In genomic region chr13:20566424-20566916, GRCh38 we compare ENCODE assay signal across 7 cellular contexts. TPM values are rescaled to one million over a fixed set of nuclear protein-coding genes. Genes with fewer than 3 reads are reported as not detected.
DNase-seq lines count a peak whose midpoint lies in the region; ATAC-seq and TF ChIP-seq lines count a peak whose summit lies in the region.

No MANE protein-coding gene starts in this region.

- DNase-seq in EL (peak; percentile 81), SW 1271 (lab: John Stamatoyannopoulos, UW) (peak; percentile 25 to 70), epithelial cell of esophagus (ENCODE audit: low read depth) (peak; percentile 88)
- no peak for DNase-seq in naive thymus-derived CD8-positive, alpha-beta T cell
- DNase-seq in central memory CD4-positive, alpha-beta T cell = no peak

- no peak for TF ChIP-seq CTCF in KMS-11 (conservative IDR thresholded peaks at IDR 0.05; ENCODE audit: low read depth, low read length)
- TF ChIP-seq CTCF in epithelial cell of esophagus (IDR thresholded peaks at IDR 0.05; ENCODE audit: insufficient read depth, low read depth, low read length, missing control alignments) = no peak

- H3K27ac ChIP-seq in KMS-11 = peak overlapping the region; percentile 33; the same call in 1 of the 2 replicates

- H3K4me3 ChIP-seq in KMS-11 (IDR thresholded peaks at IDR 0.05; ENCODE audit: insufficient read depth, low read depth, low read length) = no peak overlapping the region
- peak overlapping the region; percentile 62 for H3K4me3 ChIP-seq in epithelial cell of esophagus (ENCODE audit: low read length)

- peak overlapping the region; percentile 56; the same call in 1 of the 2 replicates for H3K9ac ChIP-seq in KMS-11

- H3K9me3 Mint-ChIP-seq in naive thymus-derived CD8-positive, alpha-beta T cell = peaks cover 0 to 13% (median 5%) of the 10 kb centered on the region in 9 donors

- no peaks in the 10 kb centered on the region for H3K4me1 ChIP-seq in KMS-11 (ENCODE audit: low read depth, poor library complexity, severe bottlenecking)

- H3K4me1 Mint-ChIP-seq in naive thymus-derived CD8-positive, alpha-beta T cell = peaks cover 7 to 21% (median 14%) of the 10 kb centered on the region in 4 donors

- H3K4me3 Mint-ChIP-seq in naive thymus-derived CD8-positive, alpha-beta T cell = peak overlapping the region; percentile 85 to 97 (median 93)

- POLR2A ChIA-PET in naive thymus-derived CD8-positive, alpha-beta T cell (lab: Charles Lee) = interaction anchor here (0.8 to 1.7 kb wide), 4 partner anchors 40 to 337 kb away, joined by 3 to 9 read pairs (median 6); partner anchors contain the start of genes CRYL1 and EEF1AKMT1

- peak overlapping the region; percentile 84 to 96 (median 94) for H3K27ac Mint-ChIP-seq in naive thymus-derived CD8-positive, alpha-beta T cell

- ATAC-seq in GM21526 (IDR thresholded peaks at IDR 0.05; ENCODE audit: low FRiP score, unreplicated experiment) = peak; percentile 31
- no peak for ATAC-seq in naive thymus-derived CD8-positive, alpha-beta T cell

- no peaks in the 10 kb centered on the region for H3K79me2 ChIP-seq in KMS-11 (ENCODE audit: insufficient read depth, low read depth)

- H3K27me3 Mint-ChIP-seq in naive thymus-derived CD8-positive, alpha-beta T cell = no peaks in the 10 kb centered on the region

- peak overlapping the region; percentile 48 for H2AFZ ChIP-seq in KMS-11 (ENCODE audit: low read depth)

- no peaks in the 10 kb centered on the region for H3K36me3 ChIP-seq in KMS-11 (ENCODE audit: insufficient read depth)

- H3K27me3 ChIP-seq in KMS-11 (ENCODE audit: insufficient read depth, low read depth) = no peaks in the 10 kb centered on the region

- H3K4me2 ChIP-seq in KMS-11 = peak overlapping the region; percentile 47; the same call in 1 of the 2 replicates

- peaks cover 0 to 5% (median 0%) of the 10 kb centered on the region in 3 donors for H3K36me3 Mint-ChIP-seq in naive thymus-derived CD8-positive, alpha-beta T cell

- H4K20me1 ChIP-seq in KMS-11 (ENCODE audit: insufficient read depth) = no peaks in the 10 kb centered on the region

RNA-seq across cellular contexts. Expression of gene IFT88, which starts 0.5 kb away (rescaled TPM):
- 10 to 100 TPM; 13.9 to 18.6 TPM for total RNA-seq in naive thymus-derived CD8-positive, alpha-beta T cell
- 1 to 10 TPM; 6.3 to 8.6 (median 8.5) TPM for polyA plus RNA-seq in naive thymus-derived CD8-positive, alpha-beta T cell

RNA-seq across cellular contexts. Expression of gene CRYL1, which starts 40.8 kb away (rescaled TPM):
- total RNA-seq in naive thymus-derived CD8-positive, alpha-beta T cell = 10 to 100 TPM; 13.5 to 15.1 TPM
- polyA plus RNA-seq in naive thymus-derived CD8-positive, alpha-beta T cell = 10 to 100 TPM; 27.8 to 38.3 (median 30.1) TPM

Comparison
In these comparisons a context has a peak if more than half of its experiments do, and no peak if none do; other contexts are left out.
1. DNase-seq: peak in EL (single experiment), SW 1271 (2 of 2) and epithelial cell of esophagus (single experiment); none in naive thymus-derived CD8-positive, alpha-beta T cell (0 of 10) and central memory CD4-positive, alpha-beta T cell (single experiment).